19 cellular contexts compared by ENCODE assay signal in the genomic region with DNA sequence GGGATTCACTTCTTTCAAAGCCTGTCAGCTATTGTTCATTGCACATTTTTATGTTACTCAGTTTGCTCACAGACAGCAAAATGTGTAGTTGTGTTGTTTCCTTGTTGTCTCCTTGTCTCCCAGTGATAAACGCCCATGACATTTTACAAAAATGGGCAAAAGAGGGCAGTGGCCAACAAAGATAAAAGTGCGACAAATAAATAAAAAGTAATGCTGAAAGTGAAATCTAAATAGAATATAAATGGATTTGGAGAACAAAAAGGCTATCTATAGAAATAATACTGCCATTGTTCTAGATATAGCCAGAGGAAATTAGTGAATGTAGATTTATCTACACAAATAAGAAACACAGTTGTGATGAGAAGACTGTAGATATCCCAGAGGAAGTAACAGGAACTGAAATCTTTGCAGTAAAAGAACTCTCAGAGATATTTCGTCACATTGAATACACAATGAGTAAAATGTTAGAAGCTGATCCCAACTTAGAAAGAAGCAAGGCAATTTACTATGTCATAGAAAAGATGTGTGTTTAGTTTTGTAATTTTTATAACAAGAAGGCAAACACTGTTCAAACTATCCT.
DNase-seq lines count a peak whose midpoint lies in the region; ATAC-seq, FAIRE-seq and TF ChIP-seq lines count a peak whose summit lies in the region.
"Had no signal": no experiment of that assay in that cellular context is flagged by ENCODE, and none has a peak within 500 bp of the region (broad histone marks: within the 10 kb centered on the region; RNA-seq: fewer than 3 reads in every experiment).

No MANE protein-coding gene starts in this region.

- no peak overlapping the region for H3K4me2 ChIP-seq in PC-3 (ENCODE audit: low read length)

- 81 to 87% (median 84%) methylated on average over 3 of the region's 3 CpGs for WGBS in ovary, 3 donors

- intact Hi-C loops in colonic mucosa (cut with DNase I) (no loop called here), PC-3 (cut with micrococcal nuclease) (no loop called here), ovary (cut with DNase I) (no loop called here)

- H3K27me3 ChIP-seq in bronchial epithelial cell (ENCODE audit: control insufficient read depth, insufficient read depth, low read length) (no peaks in the 10 kb centered on the region), colonic mucosa (no peaks in the 10 kb centered on the region), PC-3 (ENCODE audit: low read length) (no peaks in the 10 kb centered on the region), ovary (no peaks in the 10 kb centered on the region)

- no peak overlapping the region for H2AFZ ChIP-seq in PC-3 (ENCODE audit: low read length)

- H3K79me2 ChIP-seq in PC-3 (ENCODE audit: low read length): no peaks in the 10 kb centered on the region

- no peak for ATAC-seq in PC-3
- ATAC-seq: HCT116 had no signal

- H3K9ac ChIP-seq in colonic mucosa (ENCODE audit: low read depth in 2 of 2, low read length in 2 of 2): no peak overlapping the region
- H3K9ac ChIP-seq in PC-3 (ENCODE audit: low read length): no peak overlapping the region

- TF ChIP-seq POLR2A in ovary (IDR thresholded peaks at IDR 0.05): no peak

- H4K20me1 ChIP-seq in PC-3 (ENCODE audit: low read length): no peaks in the 10 kb centered on the region

- no peaks in the 10 kb centered on the region for H3K9me2 ChIP-seq in PC-3 (replicated peaks; ENCODE audit: low read length)

- H3K4me3 ChIP-seq in bronchial epithelial cell (ENCODE audit: low read depth, low read length): no peak overlapping the region
- H3K4me3 ChIP-seq in colonic mucosa: no peak overlapping the region
- no peak overlapping the region for H3K4me3 ChIP-seq in PC-3 (ENCODE audit: low read length)
- no peak overlapping the region for H3K4me3 ChIP-seq in ovary

- H3F3A ChIP-seq in PC-3 (ENCODE audit: low read length, unreplicated experiment): no peaks in the 10 kb centered on the region

- H3K4me1 ChIP-seq in colonic mucosa: no peaks in the 10 kb centered on the region
- no peaks in the 10 kb centered on the region for H3K4me1 ChIP-seq in PC-3 (ENCODE audit: insufficient read depth, low read length)
- H3K4me1 ChIP-seq in ovary (ENCODE audit: insufficient read depth): no peaks in the 10 kb centered on the region

- no TSS peak for BruUV-seq in PC-3 (replicated peaks; lab: Mats Ljungman, UMichigan)

- FAIRE-seq in bronchial epithelial cell (lab: Jason Lieb, UNC): no peak
- FAIRE-seq: HTR-8/SVneo had no signal

- H3K36me3 ChIP-seq in bronchial epithelial cell (ENCODE audit: control insufficient read depth, insufficient read depth, low read length): no peaks in the 10 kb centered on the region
- H3K36me3 ChIP-seq in colonic mucosa: no peaks in the 10 kb centered on the region
- H3K36me3 ChIP-seq in PC-3 (ENCODE audit: low read depth, low read length): no peaks in the 10 kb centered on the region
- H3K36me3 ChIP-seq in ovary: no peaks in the 10 kb centered on the region

- no peaks in the 10 kb centered on the region for H3K9me3 ChIP-seq in colonic mucosa
- H3K9me3 ChIP-seq in PC-3 (ENCODE audit: low read length): no peaks in the 10 kb centered on the region
- H3K9me3 ChIP-seq in ovary: no peaks in the 10 kb centered on the region

- H3K27ac ChIP-seq in colonic mucosa (no peak overlapping the region), PC-3 (ENCODE audit: low read length) (no peak overlapping the region), ovary (no peak overlapping the region)
- H3K27ac ChIP-seq: C4-2B had no signal

- TF ChIP-seq EP300 in ovary (IDR thresholded peaks at IDR 0.05): no peak

- POLR2A ChIA-PET in PC-3 (lab: Charles Lee; ENCODE audit: unreplicated experiment): no interaction called here

- CTCF ChIA-PET in PC-3 (lab: Charles Lee): no interaction called here

- TF ChIP-seq CTCF in bronchial epithelial cell (IDR thresholded peaks at IDR 0.05; ENCODE audit: insufficient read depth, low read length, severe bottlenecking) (no peak), colonic mucosa (IDR thresholded peaks at IDR 0.05) (no peak), PC-3 (conservative IDR thresholded peaks at IDR 0.05; ENCODE audit: low read depth, low read length) (no peak), ovary (IDR thresholded peaks at IDR 0.05) (no peak)

- DNase-seq in MV-4-11 (lab: John Stamatoyannopoulos, UW) (peak; percentile 49), bronchial epithelial cell (ENCODE audit: low read depth) (peak; percentile 6), medulla oblongata (ENCODE audit: extremely low spot score) (peak; percentile 44), colonic mucosa (no peak), PC-3 (no peak), ovary (no peak)
- DNase-seq in effector CD8-positive, alpha-beta T cell (lab: John Stamatoyannopoulos, UW): no peak
- DNase-seq: ACHN; CD4-positive, alpha-beta T cell; DMS153; DMS79; GDM1; GOT3; H7; HFFc6; IMR-90 had no signal

Comparison
In these comparisons a context has a peak if more than half of its experiments do, and no peak if none do; other contexts are left out.
1. DNase-seq: peak in MV-4-11 (single experiment), bronchial epithelial cell (single experiment) and medulla oblongata (single experiment); none in colonic mucosa (single experiment), effector CD8-positive, alpha-beta T cell (single experiment), PC-3 (single experiment) and ovary (0 of 5).